Comparison of ENCODE assay signal across 13 cellular contexts in genomic region chr6:2237001-2237400, GRCh38. TPM values are rescaled to one million over a fixed set of nuclear protein-coding genes. Genes with fewer than 3 reads are reported as not detected.
A peak's percentile ranks its signal among the peaks of the same experiment; 100 is the strongest.
DNase-seq lines count a peak whose midpoint lies in the region; ATAC-seq, FAIRE-seq and TF ChIP-seq lines count a peak whose summit lies in the region.
"Had no signal": no experiment of that assay in that cellular context is flagged by ENCODE, and none has a peak within 500 bp of the region (broad histone marks: within the 10 kb centered on the region; RNA-seq: fewer than 3 reads in every experiment).

No MANE protein-coding gene starts in this region.

- H3K27ac ChIP-seq in pancreas, result no peak overlapping the region
- H3K27ac ChIP-seq: parathyroid adenoma, transverse colon had no signal

- no peak for FAIRE-seq in pancreas (lab: Jason Lieb, UNC)

- TF ChIP-seq CTCF in choroid plexus epithelial cell (conservative IDR thresholded peaks at IDR 0.05; ENCODE audit: low read depth, low read length) (no peak), pancreas (IDR thresholded peaks at IDR 0.05) (no peak)

- ATAC-seq in pancreas, result peak in 3 of 4 donors; percentile 25 to 70 (median 54)
- ATAC-seq in GM18511 (IDR thresholded peaks at IDR 0.05; ENCODE audit: unreplicated experiment), result no peak
- ATAC-seq in HG02852 (IDR thresholded peaks at IDR 0.05; ENCODE audit: unreplicated experiment), result no peak

- H3K4me1 ChIP-seq in pancreas, result peaks cover 0 to 4% (median 0%) of the 10 kb centered on the region in 3 donors

- intact Hi-C loops in pancreas (cut with DNase I), result no loop called here

- H3K36me3 ChIP-seq in pancreas, result no peaks in the 10 kb centered on the region
- H3K36me3 ChIP-seq: transverse colon had no signal

- H3K27me3 ChIP-seq in pancreas, result no peaks in the 10 kb centered on the region
- H3K27me3 ChIP-seq: transverse colon had no signal

- no peaks in the 10 kb centered on the region for H3K9me3 ChIP-seq in pancreas
- H3K9me3 ChIP-seq: transverse colon had no signal

- 67 to 68% methylated on average over 1 of the region's 1 CpG for WGBS in pancreas, 2 donors

- in situ Hi-C loops in Caki2 (cut with HindIII; ENCODE audit: low pct_unique_long_range_greater_than_20kb, low sequenced_read_pairs), result no loop called here

- peak; percentile 37 for DNase-seq in Caki2 (ENCODE audit: low read depth)
- DNase-seq in NCI-H226, result peak; percentile 46
- peak; percentile 83 for DNase-seq in choroid plexus epithelial cell (ENCODE audit: low read depth)
- DNase-seq in pancreas, result no peak
- no peak for DNase-seq in SKM-1 (lab: John Stamatoyannopoulos, UW; ENCODE audit: unreplicated experiment)
- DNase-seq in NCI-H774 (lab: John Stamatoyannopoulos, UW), result no peak
- DNase-seq: amygdala, NCI-H1436 treated with DMSO at 0.1 percent for 48 hours, T-helper 2 cell, transverse colon had no signal

- no peak overlapping the region for H3K4me3 ChIP-seq in choroid plexus epithelial cell (ENCODE audit: low read depth, low read length)
- no peak overlapping the region for H3K4me3 ChIP-seq in pancreas
- H3K4me3 ChIP-seq: transverse colon had no signal

RNA-seq across cellular contexts. Expression of gene GMDS, which starts 8.4 kb away (rescaled TPM):
- 6.7 and 10.9 TPM in 2 replicates for total RNA-seq in Caki2 (2014; rRNA removed; shearing (Covaris generic); ENCODE audit: low replicate concordance)
- 10 to 100 TPM; 21.1 to 40.8 (median 28.3) TPM for total RNA-seq in pancreas
- polyA plus RNA-seq in pancreas, result 10 to 100 TPM in 1 of 2 donors, 1 to 10 TPM in 1; 7.6 to 22.1 TPM

Comparison
In these comparisons a context has a peak if more than half of its experiments do, and no peak if none do; other contexts are left out.
1. DNase-seq: peak in Caki2 (single experiment), NCI-H226 (single experiment) and choroid plexus epithelial cell (single experiment); none in pancreas (0 of 6), SKM-1 (single experiment) and NCI-H774 (single experiment).
2. ATAC-seq: peak in pancreas (3 of 4); none in GM18511 (single experiment) and HG02852 (single experiment).